ENCODE assay signal across 8 cellular contexts in genomic region chr1:84691139-84691783, GRCh38. TPM values are rescaled to one million over a fixed set of nuclear protein-coding genes. Genes with fewer than 3 reads are reported as not detected.
DNase-seq lines count a peak whose midpoint lies in the region; ATAC-seq and TF ChIP-seq lines count a peak whose summit lies in the region.

No MANE protein-coding gene starts in this region.

- DNase-seq in activated CD8-positive, alpha-beta memory T cell treated with anti-CD3 and anti-CD28 coated beads, Interleukin-2, amount 10 ng/mL, durations not matched to agents 7 days and 5 days = no peak
- DNase-seq in activated CD8-positive, alpha-beta memory T cell treated with anti-CD3 and anti-CD28 coated beads, Interleukin-2, amount 50 U/mL, for 48 hours = no peak
- DNase-seq in WERI-Rb-1 (no peak), iPS DF 6.9 (ENCODE audit: low read depth, low spot score) (no peak), ecto neural progenitor cell (ENCODE audit: low spot score) (no peak)
- DNase-seq in stimulated activated naive CD8-positive, alpha-beta T cell treated with anti-CD3 and anti-CD28 coated beads, Interleukin-15, amount 100 ng/mL, for 72 hours = no peak
- no peak for DNase-seq in stimulated activated CD8-positive, alpha-beta memory T cell treated with anti-CD3 and anti-CD28 coated beads, Interleukin-4, amount 100 ng/mL, for 48 hours

- peaks cover 46% of the 10 kb centered on the region for H3K4me1 Mint-ChIP-seq in activated CD8-positive, alpha-beta memory T cell treated with anti-CD3 and anti-CD28 coated beads, Interleukin-2, amount 10 ng/mL, durations not matched to agents 7 days and 5 days
- peaks cover 52% of the 10 kb centered on the region for H3K4me1 Mint-ChIP-seq in stimulated activated naive CD8-positive, alpha-beta T cell treated with anti-CD3 and anti-CD28 coated beads, Interleukin-15, amount 100 ng/mL, for 72 hours

- H3K27me3 ChIP-seq in WERI-Rb-1 (ENCODE audit: insufficient read depth, low read depth, severe bottlenecking) = no peaks in the 10 kb centered on the region
- no peaks in the 10 kb centered on the region for H3K27me3 ChIP-seq in iPS DF 6.9 (ENCODE audit: control insufficient read depth, insufficient read depth, low read length)

- CTCF ChIA-PET in activated CD8-positive, alpha-beta memory T cell treated with anti-CD3 and anti-CD28 coated beads, Interleukin-2, amount 10 ng/mL, durations not matched to agents 7 days and 5 days (lab: Charles Lee) = interaction anchor here (1.3 to 1.5 kb wide), 2 partner anchors 62 to 254 kb away, joined by 3 to 4 read pairs; no protein-coding TSS in a partner anchor

- H3K36me3 ChIP-seq in WERI-Rb-1 (no peaks in the 10 kb centered on the region), iPS DF 6.9 (ENCODE audit: control insufficient read depth, insufficient read depth, low read length) (no peaks in the 10 kb centered on the region)

- H3K4me3 Mint-ChIP-seq in activated CD8-positive, alpha-beta memory T cell treated with anti-CD3 and anti-CD28 coated beads, Interleukin-2, amount 10 ng/mL, durations not matched to agents 7 days and 5 days = peak overlapping the region; percentile 83
- H3K4me3 Mint-ChIP-seq in stimulated activated naive CD8-positive, alpha-beta T cell treated with anti-CD3 and anti-CD28 coated beads, Interleukin-15, amount 100 ng/mL, for 72 hours = peak overlapping the region; percentile 92 to 99

- H3K4me3 ChIP-seq in WERI-Rb-1 (ENCODE audit: low read depth, low read length) (peak overlapping the region; percentile 88), iPS DF 6.9 (ENCODE audit: low read length) (peak overlapping the region; percentile 67; the same call in 1 of the 2 replicates)

- H3K9me3 ChIP-seq in WERI-Rb-1 (ENCODE audit: severe bottlenecking) = peaks cover 7% of the 10 kb centered on the region
- H3K9me3 ChIP-seq in iPS DF 6.9 (ENCODE audit: control insufficient read depth, insufficient read depth, low read length) = no peaks in the 10 kb centered on the region

- TF ChIP-seq CTCF in WERI-Rb-1 (IDR thresholded peaks at IDR 0.05; ENCODE audit: low read depth, low read length) = no peak

- no peak for ATAC-seq in activated CD8-positive, alpha-beta memory T cell treated with anti-CD3 and anti-CD28 coated beads, Interleukin-2, amount 10 ng/mL, durations not matched to agents 7 days and 5 days
- ATAC-seq in stimulated activated naive CD8-positive, alpha-beta T cell treated with anti-CD3 and anti-CD28 coated beads, Interleukin-15, amount 100 ng/mL, for 72 hours = no peak
- no peak for ATAC-seq in HG02623 (IDR thresholded peaks at IDR 0.05; ENCODE audit: unreplicated experiment)

- H3K27ac Mint-ChIP-seq in activated CD8-positive, alpha-beta memory T cell treated with anti-CD3 and anti-CD28 coated beads, Interleukin-2, amount 10 ng/mL, durations not matched to agents 7 days and 5 days = peak overlapping the region; percentile 89
- peak overlapping the region; percentile 95 to 96 for H3K27ac Mint-ChIP-seq in stimulated activated naive CD8-positive, alpha-beta T cell treated with anti-CD3 and anti-CD28 coated beads, Interleukin-15, amount 100 ng/mL, for 72 hours

- peaks cover 4% of the 10 kb centered on the region for H3K36me3 Mint-ChIP-seq in activated CD8-positive, alpha-beta memory T cell treated with anti-CD3 and anti-CD28 coated beads, Interleukin-2, amount 10 ng/mL, durations not matched to agents 7 days and 5 days

- peak overlapping the region; percentile 95 for H3K27ac ChIP-seq in WERI-Rb-1
- H3K27ac ChIP-seq in iPS DF 6.9 (ENCODE audit: low read length) = no peak overlapping the region

- H3K4me1 ChIP-seq in iPS DF 6.9 (ENCODE audit: control insufficient read depth, insufficient read depth, low read length) = no peaks in the 10 kb centered on the region

- H3K27me3 Mint-ChIP-seq in activated CD8-positive, alpha-beta memory T cell treated with anti-CD3 and anti-CD28 coated beads, Interleukin-2, amount 10 ng/mL, durations not matched to agents 7 days and 5 days = no peaks in the 10 kb centered on the region
- H3K27me3 Mint-ChIP-seq in stimulated activated naive CD8-positive, alpha-beta T cell treated with anti-CD3 and anti-CD28 coated beads, Interleukin-15, amount 100 ng/mL, for 72 hours = no peaks in the 10 kb centered on the region

- H3K9me3 Mint-ChIP-seq in activated CD8-positive, alpha-beta memory T cell treated with anti-CD3 and anti-CD28 coated beads, Interleukin-2, amount 10 ng/mL, durations not matched to agents 7 days and 5 days (ENCODE audit: low read depth) = no peaks in the 10 kb centered on the region
- H3K9me3 Mint-ChIP-seq in stimulated activated naive CD8-positive, alpha-beta T cell treated with anti-CD3 and anti-CD28 coated beads, Interleukin-15, amount 100 ng/mL, for 72 hours = no peaks in the 10 kb centered on the region

- no CpG with 5 or more reads among the region's 13 CpGs for WGBS in iPS DF 6.9 (ENCODE audit: insufficient coverage, insufficient read length)

RNA-seq across cellular contexts. Expression of gene SSX2IP, which starts 1.0 kb away (rescaled TPM):
- 10 to 100 TPM; 14.1 to 14.5 TPM for total RNA-seq in activated CD8-positive, alpha-beta memory T cell treated with anti-CD3 and anti-CD28 coated beads, Interleukin-2, amount 10 ng/mL, durations not matched to agents 7 days and 5 days
